ENCODE assay signal across 8 cellular contexts in genomic region chr2:18129348-18129747, GRCh38.
"Had no signal": no experiment of that assay in that cellular context is flagged by ENCODE, and none has a peak within 500 bp of the region (broad histone marks: within the 10 kb centered on the region; RNA-seq: fewer than 3 reads in every experiment).

No MANE protein-coding gene starts in this region.

- DNase-seq: GDM1, GF-D8 had no signal

- ATAC-seq: GM12878 had no signal

- FAIRE-seq: G401.6, GM12878, GM12891, GM12892, GM18507, GM19239 had no signal

- H3K4me3 ChIP-seq: GM12878 had no signal
